ENCODE assay signal across 1 cellular context in genomic region chr6:87701676-87702588, GRCh38.
TF ChIP-seq lines count a peak whose summit lies in the region.

Gene AKIRIN2 (minus strand): TSS chr6:87702233. CDS start chr6:87701684, 549 bp downstream.

TF ChIP-seq in HepG2, 621 proteins besides CTCF, POLR2A, EP300 and RAD21 (continued from another document and continues in another):
- TF ChIP-seq ZNF407 (CRISPR knock-in tag; IDR thresholded peaks at IDR 0.05; ENCODE audit: not compliant biosample characterization) = no peak
- TF ChIP-seq ARNTL (CRISPR knock-in tag; IDR thresholded peaks at IDR 0.05) = peak; percentile 62; the same call in 1 of the 2 replicates
- TF ChIP-seq SRF (IDR thresholded peaks at IDR 0.05; ENCODE audit: low read depth, low read length) = peak; percentile 42; the same call in 1 of the 2 replicates
- no peak for TF ChIP-seq ZC3H4 (CRISPR knock-in tag; IDR thresholded peaks at IDR 0.05; ENCODE audit: borderline replicate concordance)
- TF ChIP-seq U2AF1 (optimal IDR thresholded peaks at IDR 0.05; ENCODE audit: low read depth, low read length) = no peak
- peak; percentile 13; the same call in 1 of the 2 replicates for TF ChIP-seq NR2F2 (IDR thresholded peaks at IDR 0.05; ENCODE audit: borderline replicate concordance, low read depth)
- TF ChIP-seq ZNF12 (CRISPR knock-in tag; IDR thresholded peaks at IDR 0.05) = no peak
- no peak for TF ChIP-seq SP140L (CRISPR knock-in tag; IDR thresholded peaks at IDR 0.05; ENCODE audit: borderline replicate concordance)
- TF ChIP-seq ETV5 (CRISPR knock-in tag; IDR thresholded peaks at IDR 0.05; ENCODE audit: borderline replicate concordance) = no peak
- TF ChIP-seq ZNF432 (CRISPR knock-in tag; IDR thresholded peaks at IDR 0.05; ENCODE audit: borderline replicate concordance) = no peak
- TF ChIP-seq SMC3 (IDR thresholded peaks at IDR 0.05; ENCODE audit: low read length) = no peak
- no peak; the same call in 1 of the 2 replicates for TF ChIP-seq MXD1 (CRISPR knock-in tag; IDR thresholded peaks at IDR 0.05)
- no peak for TF ChIP-seq ZNF331 (CRISPR knock-in tag; IDR thresholded peaks at IDR 0.05)
- no peak for TF ChIP-seq ZNF75D (CRISPR knock-in tag; IDR thresholded peaks at IDR 0.05; ENCODE audit: borderline replicate concordance)
- peak; percentile 54; the same call in 1 of the 2 replicates for TF ChIP-seq ZNF891 (CRISPR knock-in tag; IDR thresholded peaks at IDR 0.05)
- TF ChIP-seq TEAD3 (CRISPR knock-in tag; optimal IDR thresholded peaks at IDR 0.05; ENCODE audit: borderline replicate concordance) = peak; percentile 51
- TF ChIP-seq RCOR2 (CRISPR knock-in tag; IDR thresholded peaks at IDR 0.05) = no peak
- no peak for TF ChIP-seq ATF6 (CRISPR knock-in tag; conservative IDR thresholded peaks at IDR 0.05)
- 0 out of 2 replicates have a peak, but pooled peaks have one; percentile 30 for TF ChIP-seq ESRRA (CRISPR knock-in tag; IDR thresholded peaks at IDR 0.05; ENCODE audit: low read depth)
- TF ChIP-seq ZNF550 (CRISPR knock-in tag; IDR thresholded peaks at IDR 0.05; ENCODE audit: borderline replicate concordance) = no peak
- TF ChIP-seq RAD51 (IDR thresholded peaks at IDR 0.05; ENCODE audit: borderline replicate concordance) = no peak
- TF ChIP-seq IRF1 (CRISPR knock-in tag; IDR thresholded peaks at IDR 0.05; ENCODE audit: low read depth) = no peak
- no peak for TF ChIP-seq ATAD3A (CRISPR knock-in tag; IDR thresholded peaks at IDR 0.05)
- TF ChIP-seq TP53 (CRISPR knock-in tag; conservative IDR thresholded peaks at IDR 0.05) = no peak
- no peak for TF ChIP-seq ZNF329 (CRISPR knock-in tag; IDR thresholded peaks at IDR 0.05; ENCODE audit: low read depth)
- TF ChIP-seq ZNF30 (CRISPR knock-in tag; IDR thresholded peaks at IDR 0.05) = no peak
- peak; percentile 49 for TF ChIP-seq ZNF18 (CRISPR knock-in tag; IDR thresholded peaks at IDR 0.05; ENCODE audit: insufficient replicate concordance)
- no peak for TF ChIP-seq ZNF354B (CRISPR knock-in tag; IDR thresholded peaks at IDR 0.05)
- peak; percentile 80; the same call in 1 of the 2 replicates for TF ChIP-seq TFDP1 (CRISPR knock-in tag; IDR thresholded peaks at IDR 0.05; ENCODE audit: borderline replicate concordance)
- TF ChIP-seq ZNF574 (CRISPR knock-in tag; IDR thresholded peaks at IDR 0.05) = peak; percentile 80
- TF ChIP-seq CBX1 (IDR thresholded peaks at IDR 0.05; ENCODE audit: low read depth) = peak; percentile 26
- 0 out of 2 replicates have a peak, but pooled peaks have one; percentile 12 for TF ChIP-seq ZFP36L2 (CRISPR knock-in tag; IDR thresholded peaks at IDR 0.05)
- no peak for TF ChIP-seq NFRKB (IDR thresholded peaks at IDR 0.05)
- TF ChIP-seq HOXA7 (CRISPR knock-in tag; IDR thresholded peaks at IDR 0.05) = no peak
- TF ChIP-seq CENPX (CRISPR knock-in tag; IDR thresholded peaks at IDR 0.05) = no peak
- no peak for TF ChIP-seq PHF5A (CRISPR knock-in tag; IDR thresholded peaks at IDR 0.05; ENCODE audit: low read depth, unreplicated experiment)
- TF ChIP-seq STAT6 (CRISPR knock-in tag; IDR thresholded peaks at IDR 0.05; ENCODE audit: borderline replicate concordance) = peak; percentile 45; the same call in 1 of the 2 replicates
- TF ChIP-seq PRPF4 (IDR thresholded peaks at IDR 0.05; ENCODE audit: low read depth, low read length, poor library complexity, severe bottlenecking) = no peak
- no peak for TF ChIP-seq IRX3 (CRISPR knock-in tag; IDR thresholded peaks at IDR 0.05; ENCODE audit: borderline replicate concordance, low read depth)
- TF ChIP-seq KAT2B (IDR thresholded peaks at IDR 0.05; ENCODE audit: borderline replicate concordance, low read depth, low read length) = no peak
- TF ChIP-seq PLSCR1 (CRISPR knock-in tag; IDR thresholded peaks at IDR 0.05; ENCODE audit: borderline replicate concordance) = no peak
